Comparison of ENCODE assay signal across 18 cellular contexts in the genomic region with DNA sequence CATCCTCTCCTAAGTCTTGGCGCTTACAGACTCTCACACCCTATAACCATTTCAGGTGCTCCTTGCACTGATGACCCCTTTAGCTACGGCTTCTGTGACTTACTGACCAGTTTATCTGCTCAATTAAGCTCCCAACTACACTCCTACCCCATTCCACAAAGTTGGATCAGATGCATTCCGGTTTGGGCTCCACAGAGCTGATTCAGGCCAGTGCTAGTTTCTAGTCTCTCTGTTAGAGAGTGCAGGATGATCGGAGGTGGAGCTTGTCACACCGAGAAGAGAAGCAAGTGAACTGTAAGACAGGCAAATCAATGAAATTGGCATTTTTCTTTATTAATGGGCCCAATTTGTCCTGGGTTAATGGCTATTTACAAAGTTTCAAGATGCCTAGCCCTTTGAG.
"Had no signal": no experiment of that assay in that cellular context is flagged by ENCODE, and none has a peak within 500 bp of the region (broad histone marks: within the 10 kb centered on the region; RNA-seq: fewer than 3 reads in every experiment).

No MANE protein-coding gene starts in this region.

- H3K9me3 Mint-ChIP-seq: mesothelial cell of epicardium, neural progenitor cell had no signal

- H3K4me1 ChIP-seq: neural progenitor cell, pancreas, suprapubic skin had no signal

- H3K36me3 Mint-ChIP-seq: activated naive CD8-positive, alpha-beta T cell treated with anti-CD3 and anti-CD28 coated beads, Interleukin-2, amount 10 ng/mL, durations not matched to agents 7 days and 5 days; mesothelial cell of epicardium; neural progenitor cell; T-cell had no signal

- DNase-seq: activated CD4-positive, alpha-beta T cell treated with anti-CD3 and anti-CD28 coated beads, Interleukin-2, amount 50 U/mL, for 1 hour; activated naive CD4-positive, alpha-beta T cell; activated naive CD8-positive, alpha-beta T cell treated with anti-CD3 and anti-CD28 coated beads, Interleukin-2, amount 10 ng/mL, durations not matched to agents 7 days and 5 days; activated T-cell treated with anti-CD3 and anti-CD28 coated beads for 4 hours; dermis blood vessel endothelial cell; effector memory CD8-positive, alpha-beta T cell; small intestine; T-helper 9 cell had no signal

- H3K4me3 ChIP-seq: hepatocyte, neural progenitor cell, pancreas, suprapubic skin had no signal

- H3K27me3 Mint-ChIP-seq: activated naive CD8-positive, alpha-beta T cell treated with anti-CD3 and anti-CD28 coated beads, Interleukin-2, amount 10 ng/mL, durations not matched to agents 7 days and 5 days had no signal

- H3K36me3 ChIP-seq: brain microvascular endothelial cell, neural progenitor cell, pancreas, suprapubic skin had no signal

- H3K27ac Mint-ChIP-seq: activated naive CD8-positive, alpha-beta T cell treated with anti-CD3 and anti-CD28 coated beads, Interleukin-2, amount 10 ng/mL, durations not matched to agents 7 days and 5 days; effector memory CD8-positive, alpha-beta T cell; mesothelial cell of epicardium; neural progenitor cell; stimulated activated naive CD8-positive, alpha-beta T cell treated with anti-CD3 and anti-CD28 coated beads, Interleukin-15, Interleukin-2, amounts not matched to agents 100 ng/mL and 50 ng/mL, for 24 hours; T-cell had no signal

- ATAC-seq: activated CD4-positive, CD25-positive, alpha-beta regulatory T cell treated with anti-CD3 and anti-CD28 coated beads, Interleukin-2, amount 50 U/mL, for 24 hours; effector memory CD8-positive, alpha-beta T cell; T-cell had no signal

- H3K4me3 Mint-ChIP-seq: activated naive CD8-positive, alpha-beta T cell treated with anti-CD3 and anti-CD28 coated beads, Interleukin-2, amount 10 ng/mL, durations not matched to agents 7 days and 5 days; effector memory CD8-positive, alpha-beta T cell; mesothelial cell of epicardium; neural progenitor cell; stimulated activated naive CD8-positive, alpha-beta T cell treated with anti-CD3 and anti-CD28 coated beads, Interleukin-15, Interleukin-2, amounts not matched to agents 100 ng/mL and 50 ng/mL, for 24 hours; T-cell had no signal

- FAIRE-seq: kidney, pancreas, small intestine had no signal

- H3K4me1 Mint-ChIP-seq: activated naive CD8-positive, alpha-beta T cell treated with anti-CD3 and anti-CD28 coated beads, Interleukin-2, amount 10 ng/mL, durations not matched to agents 7 days and 5 days; T-cell had no signal

- H3K9me3 ChIP-seq: pancreas, suprapubic skin had no signal

- H3K27me3 ChIP-seq: brain microvascular endothelial cell, pancreas had no signal

- H3K27ac ChIP-seq: hepatocyte, neural progenitor cell, suprapubic skin had no signal
